ENCODE assay signal across 22 cellular contexts in the genomic region with DNA sequence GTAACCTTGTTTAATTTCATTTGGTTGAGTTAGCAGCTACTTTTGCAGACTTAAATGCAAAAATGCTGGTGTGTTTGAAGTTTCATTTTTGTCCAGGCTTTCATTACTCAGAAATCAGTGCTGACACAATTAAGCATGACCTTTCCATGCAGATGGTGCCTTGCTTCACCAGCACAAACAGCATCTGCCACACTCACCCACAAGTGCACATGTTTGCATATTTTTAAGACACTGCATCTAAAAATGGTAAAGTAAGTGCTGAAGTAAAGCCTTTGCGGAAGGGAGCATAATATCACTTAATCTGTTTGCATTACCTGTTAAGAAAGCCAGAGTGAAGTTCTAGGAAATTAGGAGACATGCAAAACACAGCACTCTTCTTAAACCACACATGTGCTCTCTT. TPM values are rescaled to one million over a fixed set of nuclear protein-coding genes. Genes with fewer than 3 reads are reported as not detected.
"Had no signal": no experiment of that assay in that cellular context is flagged by ENCODE, and none has a peak within 500 bp of the region (broad histone marks: within the 10 kb centered on the region; RNA-seq: fewer than 3 reads in every experiment).

No MANE protein-coding gene starts in this region.

- H3K27ac Mint-ChIP-seq: activated naive CD4-positive, alpha-beta T cell treated with anti-CD3 and anti-CD28 coated beads, Interleukin-2, amount 10 ng/mL, durations not matched to agents 7 days and 5 days; nephron progenitor cell had no signal

- H3K27me3 ChIP-seq: brain microvascular endothelial cell, colonic mucosa, sigmoid colon, spleen, upper lobe of right lung had no signal

- H3K4me3 Mint-ChIP-seq: activated naive CD4-positive, alpha-beta T cell treated with anti-CD3 and anti-CD28 coated beads, Interleukin-2, amount 10 ng/mL, durations not matched to agents 7 days and 5 days; central memory CD8-positive, alpha-beta T cell; nephron progenitor cell had no signal

- H3K4me3 ChIP-seq: colonic mucosa, sigmoid colon, spleen, upper lobe of right lung had no signal

- H3K27ac ChIP-seq: brain microvascular endothelial cell, colonic mucosa, sigmoid colon, spleen, upper lobe of right lung had no signal

- DNase-seq: activated CD4-positive, alpha-beta T cell treated with anti-CD3 and anti-CD28 coated beads, Interleukin-2, amount 50 U/mL, for 1 hour; activated CD4-positive, CD25-positive, alpha-beta regulatory T cell treated with anti-CD3 and anti-CD28 coated beads, Interleukin-2, amount 50 U/mL, for 72 hours; activated CD8-positive, alpha-beta memory T cell treated with anti-CD3 and anti-CD28 coated beads, Interleukin-2, amount 50 U/mL, for 4 hours; activated effector memory CD4-positive, alpha-beta T cell treated with Interleukin-2 at 50 U/mL for 16 hours; activated naive CD4-positive, alpha-beta T cell treated with anti-CD3 and anti-CD28 coated beads, Interleukin-2, amount 10 ng/mL, durations not matched to agents 7 days and 5 days; activated T-cell treated with anti-CD3 and anti-CD28 coated beads, Interleukin-2, amount 50 U/mL, for 48 hours; aorta; brain microvascular endothelial cell; colonic mucosa; erythroblast; foreskin melanocyte; head of caudate nucleus; left ventricle myocardium superior; nephron progenitor cell; nucleus accumbens; sigmoid colon; spleen; stimulated activated CD4-positive, alpha-beta T cell treated with anti-CD3 and anti-CD28 coated beads, Interleukin-4, amount 100 ng/mL, for 4 hours; stimulated activated naive CD4-positive, alpha-beta T cell; upper lobe of right lung had no signal

- H3K36me3 Mint-ChIP-seq: activated naive CD4-positive, alpha-beta T cell treated with anti-CD3 and anti-CD28 coated beads, Interleukin-2, amount 10 ng/mL, durations not matched to agents 7 days and 5 days had no signal

- H3K9me3 Mint-ChIP-seq: activated naive CD4-positive, alpha-beta T cell treated with anti-CD3 and anti-CD28 coated beads, Interleukin-2, amount 10 ng/mL, durations not matched to agents 7 days and 5 days; central memory CD8-positive, alpha-beta T cell; nephron progenitor cell had no signal

- H3K4me1 ChIP-seq: colonic mucosa, upper lobe of right lung had no signal

- H3K36me3 ChIP-seq: brain microvascular endothelial cell, colonic mucosa, sigmoid colon, spleen, upper lobe of right lung had no signal

- H3K9me3 ChIP-seq: colonic mucosa, sigmoid colon, spleen, upper lobe of right lung had no signal

RNA-seq across cellular contexts. Expression of a gene that starts 7.3 kb away (rescaled TPM):
- total RNA-seq: myocyte had no signal
